25 cellular contexts compared by ENCODE assay signal in the genomic region with DNA sequence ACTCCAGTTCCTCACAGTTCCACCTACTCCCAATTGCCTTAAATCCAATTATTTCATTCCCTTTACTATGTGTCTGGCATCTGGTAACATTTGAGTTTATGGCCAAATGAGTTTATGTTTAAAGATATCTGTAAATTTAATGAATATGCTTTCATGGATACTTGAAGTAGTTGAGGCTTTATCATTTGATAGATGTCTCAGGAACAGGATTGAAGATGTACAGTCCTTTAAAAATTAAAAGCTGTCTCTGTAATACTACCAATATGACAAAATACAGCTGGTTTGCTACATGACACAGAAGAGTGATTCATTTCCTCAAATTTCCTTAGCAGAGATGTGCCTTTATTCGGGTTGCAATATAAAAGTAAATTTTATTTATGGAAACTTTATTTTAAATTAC.
"Had no signal": no experiment of that assay in that cellular context is flagged by ENCODE, and none has a peak within 500 bp of the region (broad histone marks: within the 10 kb centered on the region; RNA-seq: fewer than 3 reads in every experiment).

No MANE protein-coding gene starts in this region.

- DNase-seq: activated B cell treated with CpG ODN at 0.5 μM for 24 hours; activated CD4-positive, alpha-beta memory T cell treated with anti-CD3 and anti-CD28 coated beads for 36 hours; activated CD4-positive, alpha-beta T cell treated with anti-CD3 and anti-CD28 coated beads for 4 hours; activated CD4-positive, alpha-beta T cell treated with anti-CD3 and anti-CD28 coated beads, Interleukin-2, amount 10 ng/mL, durations not matched to agents 24 days and 14 days; activated CD4-positive, alpha-beta T cell treated with anti-CD3 and anti-CD28 coated beads, Interleukin-2, amount 50 U/mL, for 1 hour; activated CD4-positive, alpha-beta T cell treated with anti-CD3 and anti-CD28 coated beads, Interleukin-2, amount 50 U/mL, for 4 hours; activated CD4-positive, CD25-positive, alpha-beta regulatory T cell treated with anti-CD3 and anti-CD28 coated beads, Interleukin-2, amount 50 U/mL, for 72 hours; activated CD8-positive, alpha-beta memory T cell treated with anti-CD3 and anti-CD28 coated beads, Interleukin-2, amount 50 U/mL, for 4 hours; activated CD8-positive, alpha-beta T cell treated with anti-CD3 and anti-CD28 coated beads for 36 hours; activated effector memory CD4-positive, alpha-beta T cell treated with anti-CD3 and anti-CD28 coated beads, Interleukin-2, amount 50 U/mL, for 16 hours; activated naive CD4-positive, alpha-beta T cell treated with anti-CD3 and anti-CD28 coated beads, Interleukin-2, amount 10 ng/mL, durations not matched to agents 7 days and 5 days; activated naive CD4-positive, alpha-beta T cell treated with Interleukin-2 at 50 U/mL for 16 hours; activated naive CD8-positive, alpha-beta T cell treated with anti-CD3 and anti-CD28 coated beads, Interleukin-2, amount 10 ng/mL, durations not matched to agents 7 days and 5 days; activated naive CD8-positive, alpha-beta T cell treated with anti-CD3 and anti-CD28 coated beads, Interleukin-2, amount 50 U/mL, for 24 hours; activated T-cell treated with anti-CD3 and anti-CD28 coated beads for 4 hours; activated T-cell treated with anti-CD3 and anti-CD28 coated beads, Interleukin-2, amount 50 U/mL, for 1 hour; activated T-cell treated with anti-CD3 and anti-CD28 coated beads, Interleukin-2, amount 50 U/mL, for 4 hours; activated T-cell treated with anti-CD3 and anti-CD28 coated beads, Interleukin-2, amount 50 U/mL, for 72 hours; amygdala; anterior cingulate cortex; caudate nucleus; cerebellar nuclear complex; colonic mucosa; T-helper 9 cell had no signal

- ATAC-seq: activated CD8-positive, alpha-beta T cell treated with anti-CD3 and anti-CD28 coated beads for 36 hours; activated naive CD8-positive, alpha-beta T cell treated with anti-CD3 and anti-CD28 coated beads, Interleukin-2, amount 50 U/mL, for 24 hours; activated T-cell treated with anti-CD3 and anti-CD28 coated beads, Interleukin-2, amount 50 U/mL, for 4 hours; activated T-cell treated with anti-CD3 and anti-CD28 coated beads, Interleukin-2, amount 50 U/mL, for 72 hours; activated T-helper 17 cell treated with anti-CD3 and anti-CD28 coated beads, Interleukin-2, amount 50 U/mL, for 72 hours had no signal
